Comparison of ENCODE assay signal across 13 cellular contexts in genomic region chr12:84502180-84502857, GRCh38.
DNase-seq lines count a peak whose midpoint lies in the region; ATAC-seq, FAIRE-seq and TF ChIP-seq lines count a peak whose summit lies in the region.
"Had no signal": no experiment of that assay in that cellular context is flagged by ENCODE, and none has a peak within 500 bp of the region (broad histone marks: within the 10 kb centered on the region; RNA-seq: fewer than 3 reads in every experiment).

No MANE protein-coding gene starts in this region.

- no peaks in the 10 kb centered on the region for H3K9me3 Mint-ChIP-seq in activated T-helper 2 cell treated with anti-CD3 and anti-CD28 coated beads, Interferon-gamma antibody, Interleukin-2, Interleukin-4, amounts not matched to agents 10 μg/mL and 5 μg/mL and 100 μg/mL, durations not matched to agents 14 hours and 24 hours and 36 hours
- H3K9me3 Mint-ChIP-seq: CD4-positive, alpha-beta T cell had no signal

- no peak overlapping the region for H2AK5ac ChIP-seq in IMR-90 (ENCODE audit: low read depth, low read length)

- no peaks in the 10 kb centered on the region for H3K36me3 Mint-ChIP-seq in activated T-helper 2 cell treated with anti-CD3 and anti-CD28 coated beads, Interferon-gamma antibody, Interleukin-2, Interleukin-4, amounts not matched to agents 10 μg/mL and 5 μg/mL and 100 μg/mL, durations not matched to agents 14 hours and 24 hours and 36 hours (ENCODE audit: low read depth)

- H3K4me1 Mint-ChIP-seq in activated T-helper 2 cell treated with anti-CD3 and anti-CD28 coated beads, Interferon-gamma antibody, Interleukin-2, Interleukin-4, amounts not matched to agents 10 μg/mL and 5 μg/mL and 100 μg/mL, durations not matched to agents 14 hours and 24 hours and 36 hours (ENCODE audit: low read depth): no peaks in the 10 kb centered on the region

- BruUV-seq in IMR-90 (replicated peaks; lab: Mats Ljungman, UMichigan) (no TSS peak), endothelial cell of umbilical vein (replicated peaks; lab: Mats Ljungman, UMichigan) (no TSS peak)

- POLR2A ChIA-PET in IMR-90 (lab: Charles Lee; ENCODE audit: unreplicated experiment) (no interaction called here), endothelial cell of umbilical vein (lab: Charles Lee) (no interaction called here), SK-N-SH (lab: Yijun Ruan, JAX) (no interaction called here)

- peak overlapping the region; percentile 33; the same call in 1 of the 2 replicates for H2BK120ac ChIP-seq in IMR-90 (ENCODE audit: low read depth, low read length)

- H3K27ac ChIP-seq in IMR-90 (ENCODE audit: insufficient read depth, low read length) (no peak overlapping the region), endothelial cell of umbilical vein (ENCODE audit: insufficient read depth, low read depth, low read length) (no peak overlapping the region), SK-N-SH (ENCODE audit: low read depth in 2 of 2, low read length in 1 of 2) (no peak overlapping the region)

- CTCF ChIA-PET in IMR-90 (lab: Yijun Ruan, JAX) (no interaction called here), endothelial cell of umbilical vein (lab: Charles Lee) (interaction anchor here (1.5 to 4.8 kb wide), 4 partner anchors 340 to 1875 kb away, joined by 4 to 86 read pairs (median 6); partner anchors contain the start of gene TMTC2), SK-N-SH (lab: Yijun Ruan, JAX) (no interaction called here)

- H3K9me3 ChIP-seq in IMR-90 (ENCODE audit: control insufficient read depth, insufficient read depth, low read length) (no peaks in the 10 kb centered on the region), endothelial cell of umbilical vein (replicated peaks; ENCODE audit: control insufficient read depth, insufficient read depth, low read length) (no peaks in the 10 kb centered on the region), SK-N-SH (no peaks in the 10 kb centered on the region)

- H3K79me2 ChIP-seq in endothelial cell of umbilical vein (ENCODE audit: control insufficient read depth, insufficient read depth, low read length) (no peaks in the 10 kb centered on the region), SK-N-SH (ENCODE audit: insufficient read depth) (no peaks in the 10 kb centered on the region)

- no peak overlapping the region for H3K27ac Mint-ChIP-seq in activated T-helper 2 cell treated with anti-CD3 and anti-CD28 coated beads, Interferon-gamma antibody, Interleukin-2, Interleukin-4, amounts not matched to agents 10 μg/mL and 5 μg/mL and 100 μg/mL, durations not matched to agents 14 hours and 24 hours and 36 hours
- H3K27ac Mint-ChIP-seq: CD4-positive, alpha-beta T cell had no signal

- FAIRE-seq in H54 (lab: Jason Lieb, UNC) (peak; percentile 75), endothelial cell of umbilical vein (lab: Jason Lieb, UNC) (peak; percentile 42)
- FAIRE-seq: HTR-8/SVneo, RCC 7860 had no signal

- H3K4me1 ChIP-seq in IMR-90 (ENCODE audit: control insufficient read depth, insufficient read depth, low read length) (no peaks in the 10 kb centered on the region), endothelial cell of umbilical vein (ENCODE audit: control insufficient read depth, extremely low read depth, insufficient read depth, low read length) (peaks cover 8% of the 10 kb centered on the region), SK-N-SH (ENCODE audit: control insufficient read depth in 1 of 2, insufficient read depth in 2 of 2, low read depth in 1 of 2, low read length in 1 of 2) (peaks cover 0 to 2% of the 10 kb centered on the region in 2 experiments; a peak in 1 of 4 replicates)

- no peak overlapping the region for H4K8ac ChIP-seq in IMR-90 (ENCODE audit: low read depth in 2 of 2, low read length in 2 of 2)

- WGBS in IMR-90 (ENCODE audit: extremely low coverage in 2 of 2, insufficient read length in 1 of 2), 2 experiments: no CpG with 5 or more reads among the region's 2 CpGs
- 77% methylated on average over 2 of the region's 2 CpGs for WGBS in SK-N-SH (ENCODE audit: low lambda C conversion rate)

- no peak overlapping the region for H3K23ac ChIP-seq in IMR-90 (ENCODE audit: low read depth, low read length)

- H4K91ac ChIP-seq in IMR-90 (ENCODE audit: insufficient read depth, low read depth, low read length): no peak overlapping the region

- H3K9me1 ChIP-seq in IMR-90 (ENCODE audit: insufficient read depth, low read length): no peaks in the 10 kb centered on the region
- H3K9me1 ChIP-seq in endothelial cell of umbilical vein (replicated peaks; ENCODE audit: control insufficient read depth, extremely low read depth, insufficient read depth, low read length): no peaks in the 10 kb centered on the region

- H3K56ac ChIP-seq in IMR-90 (ENCODE audit: extremely low read depth, insufficient read depth, low read length): no peak overlapping the region

- H2BK15ac ChIP-seq in IMR-90 (ENCODE audit: low read depth, low read length): no peak overlapping the region

- no peak overlapping the region for H3K4ac ChIP-seq in IMR-90 (ENCODE audit: low read depth, low read length)

- H4K20me1 ChIP-seq in IMR-90 (ENCODE audit: insufficient read depth, low read length) (no peaks in the 10 kb centered on the region), endothelial cell of umbilical vein (replicated peaks; ENCODE audit: control insufficient read depth, extremely low read depth, insufficient read depth, low read length) (no peaks in the 10 kb centered on the region), SK-N-SH (ENCODE audit: insufficient read depth) (no peaks in the 10 kb centered on the region)

- TF ChIP-seq EP300 in SK-N-SH (IDR thresholded peaks at IDR 0.05; ENCODE audit: borderline replicate concordance in 1 of 2, low read depth in 1 of 2, low read length in 1 of 2): no peak

- H4K5ac ChIP-seq in IMR-90 (ENCODE audit: low read depth, low read length): no peak overlapping the region

- no peak overlapping the region for H2AFZ ChIP-seq in IMR-90 (replicated peaks; ENCODE audit: low read length, poor library complexity)
- no peak overlapping the region for H2AFZ ChIP-seq in endothelial cell of umbilical vein (ENCODE audit: low read depth, low read length)
- no peak overlapping the region for H2AFZ ChIP-seq in SK-N-SH (ENCODE audit: low read depth)

- no peak overlapping the region for H3K14ac ChIP-seq in IMR-90 (replicated peaks; ENCODE audit: low read depth, low read length)

- H3K4me2 ChIP-seq in IMR-90 (ENCODE audit: low read depth, low read length): no peak overlapping the region
- no peak overlapping the region for H3K4me2 ChIP-seq in endothelial cell of umbilical vein (ENCODE audit: insufficient read depth, low read length)
- no peak overlapping the region for H3K4me2 ChIP-seq in SK-N-SH

- no peaks in the 10 kb centered on the region for H3K9me2 ChIP-seq in SK-N-SH

- intact Hi-C loops in IMR-90 (cut with micrococcal nuclease) (no loop called here), endothelial cell of umbilical vein (cut with micrococcal nuclease) (no loop called here)
- intact Hi-C loops in activated T-helper 2 cell treated with anti-CD3 and anti-CD28 coated beads, Interferon-gamma antibody, Interleukin-2, Interleukin-4, amounts not matched to agents 10 μg/mL and 5 μg/mL and 100 μg/mL, durations not matched to agents 14 hours and 24 hours and 36 hours (cut with micrococcal nuclease): loop anchor here (2.0 kb wide), 1 partner anchor 676 kb away; no protein-coding TSS in a partner anchor

- no peak for TF ChIP-seq CTCF in IMR-90 (conservative IDR thresholded peaks at IDR 0.05; ENCODE audit: low read depth, low read length)
- no peak for TF ChIP-seq CTCF in endothelial cell of umbilical vein (IDR thresholded peaks at IDR 0.05; ENCODE audit: extremely low read depth in 1 of 2, insufficient read depth in 1 of 2, low read depth in 1 of 2, low read length in 2 of 2)
- no peak for TF ChIP-seq CTCF in SK-N-SH (IDR thresholded peaks at IDR 0.05)

- in situ Hi-C loops in IMR-90 (cut with MboI; ENCODE audit: low sequenced_read_pairs): loop anchor here (25.0 kb wide), 2 partner anchors 1490 to 1965 kb away; no protein-coding TSS in a partner anchor

- H3K36me3 ChIP-seq in IMR-90 (ENCODE audit: control insufficient read depth, insufficient read depth, low read length): no peaks in the 10 kb centered on the region
- no peaks in the 10 kb centered on the region for H3K36me3 ChIP-seq in endothelial cell of umbilical vein (ENCODE audit: control insufficient read depth in 2 of 2, extremely low read depth in 1 of 2, insufficient read depth in 2 of 2, low read length in 2 of 2)
- H3K36me3 ChIP-seq in SK-N-SH (replicated peaks in 1 of 2; ENCODE audit: control insufficient read depth in 1 of 2, insufficient read depth in 2 of 2, low read length in 1 of 2): no peaks in the 10 kb centered on the region
- H3K36me3 ChIP-seq: BE2C had no signal

- no peak for TF ChIP-seq POLR2A in H54 (IDR thresholded peaks at IDR 0.05; ENCODE audit: low read depth, low read length)
- TF ChIP-seq POLR2A in IMR-90 (IDR thresholded peaks at IDR 0.05; ENCODE audit: low read depth, low read length): no peak
- TF ChIP-seq POLR2A in endothelial cell of umbilical vein (IDR thresholded peaks at IDR 0.05; ENCODE audit: low read depth, low read length): no peak

- H2BK20ac ChIP-seq in IMR-90 (ENCODE audit: low read depth, low read length): no peak overlapping the region

- DNase-seq in H54 (ENCODE audit: insufficient read length, low spot score) (no peak), IMR-90 (no peak), endothelial cell of umbilical vein (ENCODE audit: low read depth, low spot score) (peak; percentile 3), renal cortical epithelial cell (ENCODE audit: low read depth) (peak; percentile 24), SK-N-SH (no peak)
- no peak for DNase-seq in activated T-helper 2 cell treated with anti-CD3 and anti-CD28 coated beads, Interferon-gamma antibody, Interleukin-2, Interleukin-4, amounts not matched to agents 10 μg/mL and 5 μg/mL and 100 μg/mL, durations not matched to agents 14 hours and 24 hours and 36 hours (ENCODE audit: low spot score)
- DNase-seq: CD4-positive, alpha-beta T cell; GOT3; NCI-H1436 treated with DMSO at 0.1 percent for 48 hours had no signal

- no peaks in the 10 kb centered on the region for H3K79me1 ChIP-seq in IMR-90 (ENCODE audit: low read depth in 1 of 2, low read length in 2 of 2)

- H3K4me3 Mint-ChIP-seq in activated T-helper 2 cell treated with anti-CD3 and anti-CD28 coated beads, Interferon-gamma antibody, Interleukin-2, Interleukin-4, amounts not matched to agents 10 μg/mL and 5 μg/mL and 100 μg/mL, durations not matched to agents 14 hours and 24 hours and 36 hours (ENCODE audit: low read depth): no peak overlapping the region
- H3K4me3 Mint-ChIP-seq: CD4-positive, alpha-beta T cell had no signal

- no peaks in the 10 kb centered on the region for H3K27me3 ChIP-seq in IMR-90 (ENCODE audit: control insufficient read depth, insufficient read depth, low read length)
- no peaks in the 10 kb centered on the region for H3K27me3 ChIP-seq in endothelial cell of umbilical vein (ENCODE audit: control insufficient read depth in 2 of 2, insufficient read depth in 2 of 2, low read length in 2 of 2)
- H3K27me3 ChIP-seq in SK-N-SH (ENCODE audit: insufficient read depth): no peaks in the 10 kb centered on the region
- H3K27me3 ChIP-seq: BE2C had no signal

- dilution Hi-C loops in IMR-90 (cut with HindIII; ENCODE audit: low sequenced_read_pairs, unreplicated experiment) (no loop called here), endothelial cell of umbilical vein (cut with MboI; ENCODE audit: extremely low pct_ligation_motif_present, low sequenced_read_pairs) (no loop called here)

- no peaks in the 10 kb centered on the region for H3F3A ChIP-seq in SK-N-SH (replicated peaks; ENCODE audit: insufficient read depth)

- TF ChIP-seq RAD21 in IMR-90 (IDR thresholded peaks at IDR 0.05; ENCODE audit: low read length) (no peak), SK-N-SH (IDR thresholded peaks at IDR 0.05; ENCODE audit: low read length) (no peak)

- no peak overlapping the region for H2AK9ac ChIP-seq in IMR-90 (replicated peaks; ENCODE audit: low read depth, low read length, poor library complexity)

- no peak overlapping the region for H2BK5ac ChIP-seq in IMR-90 (ENCODE audit: low read depth, low read length, poor library complexity, severe bottlenecking)

- ATAC-seq in IMR-90 (ENCODE audit: low read depth): no peak
- no peak for ATAC-seq in HG02588 (IDR thresholded peaks at IDR 0.05; ENCODE audit: unreplicated experiment)

- H3K9ac ChIP-seq in IMR-90 (ENCODE audit: low read depth, low read length) (no peak overlapping the region), endothelial cell of umbilical vein (replicated peaks; ENCODE audit: extremely low read depth, insufficient read depth, low read length) (no peak overlapping the region), SK-N-SH (no peak overlapping the region)

- H3K4me3 ChIP-seq in IMR-90 (ENCODE audit: insufficient read depth, low read depth, low read length) (no peak overlapping the region), endothelial cell of umbilical vein (replicated peaks in 1 of 3; ENCODE audit: insufficient read depth in 1 of 3, low read depth in 1 of 3, low read length in 3 of 3) (no peak overlapping the region), SK-N-SH (ENCODE audit: low read depth in 2 of 2, low read length in 1 of 2) (no peak overlapping the region)

- H3K27me3 Mint-ChIP-seq in activated T-helper 2 cell treated with anti-CD3 and anti-CD28 coated beads, Interferon-gamma antibody, Interleukin-2, Interleukin-4, amounts not matched to agents 10 μg/mL and 5 μg/mL and 100 μg/mL, durations not matched to agents 14 hours and 24 hours and 36 hours (ENCODE audit: low read depth): no peaks in the 10 kb centered on the region
- H3K27me3 Mint-ChIP-seq: CD4-positive, alpha-beta T cell had no signal

- H3K18ac ChIP-seq in IMR-90 (ENCODE audit: low read depth, low read length): no peak overlapping the region

Comparison
In these comparisons a context has a peak if more than half of its experiments do, and no peak if none do; other contexts are left out.
1. DNase-seq: peak in endothelial cell of umbilical vein (single experiment) and renal cortical epithelial cell (single experiment); none in H54 (single experiment), IMR-90 (single experiment), activated T-helper 2 cell treated with anti-CD3 and anti-CD28 coated beads, Interferon-gamma antibody, Interleukin-2, Interleukin-4, amounts not matched to agents 10 μg/mL and 5 μg/mL and 100 μg/mL, durations not matched to agents 14 hours and 24 hours and 36 hours (single experiment) and SK-N-SH (single experiment).